Comparison of ENCODE assay signal across 9 cellular contexts in genomic region chr4:94208918-94209317, GRCh38. TPM values are rescaled to one million over a fixed set of nuclear protein-coding genes. Genes with fewer than 3 reads are reported as not detected.
DNase-seq lines count a peak whose midpoint lies in the region; ATAC-seq and TF ChIP-seq lines count a peak whose summit lies in the region.
"Had no signal": no experiment of that assay in that cellular context is flagged by ENCODE, and none has a peak within 500 bp of the region (broad histone marks: within the 10 kb centered on the region; RNA-seq: fewer than 3 reads in every experiment).

No MANE protein-coding gene starts in this region.

- H3K27me3 ChIP-seq in BLaER1 (no peaks in the 10 kb centered on the region), muscle layer of duodenum (ENCODE audit: low read depth, low read length) (no peaks in the 10 kb centered on the region)

- peak overlapping the region; percentile 96 for H3K4me2 ChIP-seq in BLaER1

- H3K4me1 Mint-ChIP-seq in IgD-negative memory B cell (peaks cover 16 to 39% (median 36%) of the 10 kb centered on the region in 3 donors), brain (peaks cover 61% of the 10 kb centered on the region)

- H3K27me3 Mint-ChIP-seq in IgD-negative memory B cell (no peaks in the 10 kb centered on the region), brain (peaks cover 4% of the 10 kb centered on the region)

- H3K36me3 ChIP-seq in BLaER1 (peaks cover 44% of the 10 kb centered on the region), muscle layer of duodenum (ENCODE audit: control insufficient read depth in 1 of 2, insufficient read depth in 2 of 2, low read length in 2 of 2) (peaks cover 9 to 25% of the 10 kb centered on the region in 2 donors)

- H3K9ac ChIP-seq in BLaER1: peak overlapping the region; percentile 92; the same call in 1 of the 2 replicates

- H3K9me3 Mint-ChIP-seq in IgD-negative memory B cell: no peaks in the 10 kb centered on the region
- H3K9me3 Mint-ChIP-seq in brain: peaks cover 0 to 3% (median 0%) of the 10 kb centered on the region in 5 experiments

- TF ChIP-seq CTCF in brain (conservative IDR thresholded peaks at IDR 0.05): no peak

- 0 out of 2 replicates have a peak, but pooled peaks cover 9% of the 10 kb centered on the region for H4K20me1 ChIP-seq in BLaER1

- H3K9me3 ChIP-seq in BLaER1: no peaks in the 10 kb centered on the region
- no peaks in the 10 kb centered on the region for H3K9me3 ChIP-seq in muscle layer of duodenum (ENCODE audit: control insufficient read depth in 1 of 2, low read length in 2 of 2)

- peaks cover 13% of the 10 kb centered on the region for H3K36me3 Mint-ChIP-seq in IgD-negative memory B cell
- H3K36me3 Mint-ChIP-seq in brain: peaks cover 52% of the 10 kb centered on the region

- ATAC-seq in HG03139 (IDR thresholded peaks at IDR 0.05; ENCODE audit: unreplicated experiment): no peak

- DNase-seq in T1000 (lab: John Stamatoyannopoulos, UW): no peak
- no peak for DNase-seq in NCI-H1105 (lab: John Stamatoyannopoulos, UW)
- no peak for DNase-seq in SHP77 (lab: John Stamatoyannopoulos, UW)
- DNase-seq: amniotic stem cell had no signal

- H3K4me3 Mint-ChIP-seq in IgD-negative memory B cell: peak overlapping the region; percentile 95 to 100 (median 97)
- peak overlapping the region; percentile 92 to 100 (median 97) for H3K4me3 Mint-ChIP-seq in brain

- H3K4me3 ChIP-seq in BLaER1 (peak overlapping the region; percentile 72), muscle layer of duodenum (ENCODE audit: low read depth in 1 of 2, low read length in 2 of 2) (peak overlapping the region; percentile 87 to 97)

- H3K27ac ChIP-seq in BLaER1 (peak overlapping the region; percentile 89; the same call in 1 of the 2 replicates), muscle layer of duodenum (ENCODE audit: low read length) (no peak overlapping the region)

- peak overlapping the region in 1 of 3 donors; percentile 95 for H3K27ac Mint-ChIP-seq in IgD-negative memory B cell
- peak overlapping the region; percentile 99 to 100 (median 100) for H3K27ac Mint-ChIP-seq in brain

- H3K4me1 ChIP-seq in BLaER1 (peaks cover 22% of the 10 kb centered on the region), muscle layer of duodenum (ENCODE audit: control insufficient read depth in 1 of 2, insufficient read depth in 2 of 2, low read length in 2 of 2) (peaks cover 0 to 16% of the 10 kb centered on the region in 2 donors)

RNA-seq across cellular contexts. Expression of gene SMARCAD1, which starts 1.3 kb away (rescaled TPM):
- polyA plus RNA-seq in IgD-negative memory B cell (10.2 TPM), brain (ENCODE audit: insufficient read depth, low read depth, low replicate concordance) (4.6 TPM)
